ENCODE assay signal across 8 cellular contexts in the genomic region with DNA sequence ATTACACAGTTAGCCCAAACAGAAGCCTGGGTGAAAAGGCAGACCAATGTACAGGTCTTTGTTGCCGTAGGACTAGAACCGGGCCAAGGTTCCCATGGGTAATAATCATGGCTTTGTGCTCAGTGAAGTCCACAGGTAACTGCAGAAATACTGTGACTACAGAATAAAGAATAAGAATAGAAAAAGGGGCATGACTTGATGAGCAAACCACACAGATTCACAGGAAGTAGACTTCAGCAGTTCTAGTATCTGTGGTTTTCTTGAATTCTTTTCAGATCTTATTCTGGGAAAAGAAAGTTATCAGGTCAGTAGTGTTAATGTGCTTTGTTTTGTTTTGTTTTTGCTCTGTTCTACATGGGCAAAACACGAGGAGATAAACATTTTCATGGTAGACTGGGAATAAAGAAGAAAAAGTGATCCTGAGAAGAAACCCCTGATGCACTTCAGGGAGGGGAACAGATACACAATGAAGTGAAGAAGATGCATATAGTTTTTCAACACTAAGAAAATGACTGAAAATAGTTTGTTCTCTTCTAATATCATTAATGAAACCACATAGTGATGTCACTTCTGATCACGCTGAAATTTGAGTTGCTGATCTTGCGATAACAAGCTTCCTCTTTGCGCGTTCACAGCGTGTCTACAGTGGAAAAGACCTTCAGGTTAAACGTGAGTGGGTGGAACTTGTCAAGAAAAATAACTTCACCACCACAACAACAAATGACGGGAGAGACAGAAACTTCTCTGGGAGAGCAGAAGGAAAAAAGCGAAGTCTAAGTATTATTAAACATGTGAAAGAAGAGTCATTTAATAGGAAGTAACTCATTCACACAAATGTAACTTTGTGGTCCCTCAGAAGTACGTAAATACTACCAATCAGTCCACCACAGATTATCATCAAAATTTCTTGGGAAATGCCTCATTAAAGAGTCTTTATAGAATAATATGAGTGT.
DNase-seq lines count a peak whose midpoint lies in the region; ATAC-seq and TF ChIP-seq lines count a peak whose summit lies in the region.

No MANE protein-coding gene starts in this region.

- intact Hi-C loops in CD14-positive monocyte (cut with micrococcal nuclease): loop anchor here in 1 of 2 donors (10.0 kb wide), 1 partner anchor 296 kb away; no protein-coding TSS in a partner anchor

- H3K36me3 Mint-ChIP-seq in CD14-positive monocyte (peaks cover 4 to 7% of the 10 kb centered on the region in 2 donors), H9 (ENCODE audit: insufficient read depth in 1 of 3, low read depth in 3 of 3) (no peaks in the 10 kb centered on the region)
- peaks cover 40% of the 10 kb centered on the region for H3K36me3 Mint-ChIP-seq in activated T-cell treated with anti-CD3 and anti-CD28 coated beads, Interleukin-2, amount 50 U/mL, for 24 hours (ENCODE audit: low read depth)

- H2AFZ ChIP-seq in H9 (ENCODE audit: low read length): no peak overlapping the region

- H3K27me3 ChIP-seq in H9 (ENCODE audit: insufficient read depth, low read length) (no peaks in the 10 kb centered on the region), HAP-1 (ENCODE audit: low read depth) (no peaks in the 10 kb centered on the region; the same call in 1 of the 2 replicates)

- no peak overlapping the region for H2BK20ac ChIP-seq in H9 (ENCODE audit: low read depth, low read length, poor library complexity, severe bottlenecking)

- H4K91ac ChIP-seq in H9 (ENCODE audit: insufficient read length, low read depth, low read length): no peak overlapping the region

- H3K4me1 ChIP-seq in H9 (ENCODE audit: insufficient read depth, low read length) (no peaks in the 10 kb centered on the region), HAP-1 (no peaks in the 10 kb centered on the region)

- no peak overlapping the region for H3K9ac ChIP-seq in H9 (ENCODE audit: extremely low read depth, insufficient read length, low read length)

- TF ChIP-seq CTCF in CD14-positive monocyte (IDR thresholded peaks at IDR 0.05) (no peak), GM20000 (IDR thresholded peaks at IDR 0.05; ENCODE audit: extremely low read depth, missing control alignments) (no peak), H9 (conservative IDR thresholded peaks at IDR 0.05) (no peak)

- no peak overlapping the region for H2BK120ac ChIP-seq in H9 (ENCODE audit: low read depth, low read length, poor library complexity, severe bottlenecking)

- in situ Hi-C loops in HAP-1 (cut with MboI; ENCODE audit: low sequenced_read_pairs): no loop called here

- peak; percentile 95 for ATAC-seq in HG03575 (IDR thresholded peaks at IDR 0.05; ENCODE audit: extremely low read depth, insufficient number of reproducible peaks, low FRiP score, unreplicated experiment)

- no peak overlapping the region for H2BK12ac ChIP-seq in H9 (ENCODE audit: insufficient read length, low read depth, low read length)

- no peaks in the 10 kb centered on the region for H3K79me2 ChIP-seq in H9 (ENCODE audit: insufficient read depth, low read length)

- DNase-seq in CD14-positive monocyte (ENCODE audit: low spot score) (peak; percentile 70), GM20000 (ENCODE audit: low spot score) (peak; percentile 18), H9 (no peak), HCEC 1CT (no peak), HAP-1 (ENCODE audit: low spot score in 2 of 2) (no peak)
- peak; percentile 54 for DNase-seq in activated T-cell treated with anti-CD3 and anti-CD28 coated beads, Interleukin-2, amount 50 U/mL, for 24 hours
- DNase-seq in stimulated activated CD4-positive, alpha-beta T cell treated with anti-CD3 and anti-CD28 coated beads, Interleukin-1b, Interleukin-23, amount 100 ng/mL, for 48 hours: peak; percentile 81

- H3K79me1 ChIP-seq in H9 (ENCODE audit: insufficient read depth, low read depth, low read length, poor library complexity, severe bottlenecking): no peaks in the 10 kb centered on the region

- H3K27ac ChIP-seq in H9 (ENCODE audit: insufficient read length, low read depth, low read length): no peak overlapping the region

- no peak overlapping the region for H3K23ac ChIP-seq in H9 (ENCODE audit: insufficient read length, low read depth, low read length)

- H3K4me3 ChIP-seq in HAP-1: no peak overlapping the region

- H4K8ac ChIP-seq in H9 (replicated peaks; ENCODE audit: insufficient read length, low read depth, low read length): no peak overlapping the region

- no peak overlapping the region for H3K18ac ChIP-seq in H9 (ENCODE audit: insufficient read length, low read depth, low read length)

- H3K4me3 Mint-ChIP-seq in CD14-positive monocyte (peak overlapping the region; percentile 44 to 89), H9 (no peak overlapping the region)
- peak overlapping the region; percentile 52 for H3K4me3 Mint-ChIP-seq in activated T-cell treated with anti-CD3 and anti-CD28 coated beads, Interleukin-2, amount 50 U/mL, for 24 hours

- no peaks in the 10 kb centered on the region for H3K9me3 ChIP-seq in H9 (ENCODE audit: control insufficient read depth, low read depth, low read length)
- no peaks in the 10 kb centered on the region for H3K9me3 ChIP-seq in HAP-1

- peaks cover 59% of the 10 kb centered on the region for H3K4me1 Mint-ChIP-seq in CD14-positive monocyte
- peaks cover 93% of the 10 kb centered on the region for H3K4me1 Mint-ChIP-seq in activated T-cell treated with anti-CD3 and anti-CD28 coated beads, Interleukin-2, amount 50 U/mL, for 24 hours (ENCODE audit: low read depth)
- H3K4me1 Mint-ChIP-seq in H9: peaks cover 0 to 5% of the 10 kb centered on the region in 2 experiments; a peak in 3 of 4 replicates

- H2BK5ac ChIP-seq in H9 (ENCODE audit: insufficient read length, low read length): no peak overlapping the region

- H3K14ac ChIP-seq in H9 (ENCODE audit: insufficient read depth, low read length): no peak overlapping the region

- no peaks in the 10 kb centered on the region for H4K20me1 ChIP-seq in H9 (ENCODE audit: control insufficient read depth, insufficient read depth, insufficient read length)

- no peak overlapping the region for H2AK5ac ChIP-seq in H9 (ENCODE audit: insufficient read length, low read length)

- no peaks in the 10 kb centered on the region for H3K36me3 ChIP-seq in HAP-1 (replicated peaks)

- H3K4me2 ChIP-seq in H9 (ENCODE audit: insufficient read depth, insufficient read length, low read length): no peak overlapping the region

- H3K23me2 ChIP-seq in H9 (ENCODE audit: insufficient read length, low read depth, low read length, poor library complexity, severe bottlenecking): no peaks in the 10 kb centered on the region

- no peak overlapping the region for H3K56ac ChIP-seq in H9 (ENCODE audit: insufficient read length, low read depth, low read length)

- no peak overlapping the region for H2BK15ac ChIP-seq in H9 (ENCODE audit: low read depth, low read length)

- no CpG with 5 or more reads among the region's 12 CpGs for WGBS in H9 (ENCODE audit: extremely low coverage, insufficient read length, low lambda C conversion rate)

- no peak overlapping the region for H3T11ph ChIP-seq in H9 (ENCODE audit: low read length)

- no peak overlapping the region for H3K4ac ChIP-seq in H9 (ENCODE audit: low read depth, low read length)

- H3K27ac Mint-ChIP-seq in CD14-positive monocyte: peak overlapping the region; percentile 83 to 93 (median 92)
- peak overlapping the region; percentile 98 for H3K27ac Mint-ChIP-seq in activated T-cell treated with anti-CD3 and anti-CD28 coated beads, Interleukin-2, amount 50 U/mL, for 24 hours
- H3K27ac Mint-ChIP-seq in H9: no peak overlapping the region; a peak in 1 of 7 replicates

- H4K5ac ChIP-seq in H9 (ENCODE audit: insufficient read length, low read depth, low read length): no peak overlapping the region

- H3K9me3 Mint-ChIP-seq in CD14-positive monocyte (no peaks in the 10 kb centered on the region), H9 (no peaks in the 10 kb centered on the region)
- H3K9me3 Mint-ChIP-seq in activated T-cell treated with anti-CD3 and anti-CD28 coated beads, Interleukin-2, amount 50 U/mL, for 24 hours: peaks cover 12% of the 10 kb centered on the region

- peaks cover 0 to 4% (median 4%) of the 10 kb centered on the region in 3 donors for H3K27me3 Mint-ChIP-seq in CD14-positive monocyte (ENCODE audit: low read depth in 3 of 3)
- no peaks in the 10 kb centered on the region for H3K27me3 Mint-ChIP-seq in activated T-cell treated with anti-CD3 and anti-CD28 coated beads, Interleukin-2, amount 50 U/mL, for 24 hours
- H3K27me3 Mint-ChIP-seq in H9 (ENCODE audit: low read depth): no peaks in the 10 kb centered on the region

Comparison
In these comparisons a context has a peak if more than half of its experiments do, and no peak if none do; other contexts are left out.
1. DNase-seq: peak in CD14-positive monocyte (single experiment), GM20000 (single experiment), activated T-cell treated with anti-CD3 and anti-CD28 coated beads, Interleukin-2, amount 50 U/mL, for 24 hours (single experiment) and stimulated activated CD4-positive, alpha-beta T cell treated with anti-CD3 and anti-CD28 coated beads, Interleukin-1b, Interleukin-23, amount 100 ng/mL, for 48 hours (single experiment); none in H9 (single experiment), HCEC 1CT (single experiment) and HAP-1 (0 of 2).
2. H3K27ac Mint-ChIP-seq: peak in CD14-positive monocyte (7 of 7) and activated T-cell treated with anti-CD3 and anti-CD28 coated beads, Interleukin-2, amount 50 U/mL, for 24 hours (single experiment); none in H9 (0 of 3).
3. H3K4me3 Mint-ChIP-seq: peak in CD14-positive monocyte (2 of 2) and activated T-cell treated with anti-CD3 and anti-CD28 coated beads, Interleukin-2, amount 50 U/mL, for 24 hours (single experiment); none in H9 (0 of 2).